ENCODE assay signal across 7 cellular contexts in the genomic region with DNA sequence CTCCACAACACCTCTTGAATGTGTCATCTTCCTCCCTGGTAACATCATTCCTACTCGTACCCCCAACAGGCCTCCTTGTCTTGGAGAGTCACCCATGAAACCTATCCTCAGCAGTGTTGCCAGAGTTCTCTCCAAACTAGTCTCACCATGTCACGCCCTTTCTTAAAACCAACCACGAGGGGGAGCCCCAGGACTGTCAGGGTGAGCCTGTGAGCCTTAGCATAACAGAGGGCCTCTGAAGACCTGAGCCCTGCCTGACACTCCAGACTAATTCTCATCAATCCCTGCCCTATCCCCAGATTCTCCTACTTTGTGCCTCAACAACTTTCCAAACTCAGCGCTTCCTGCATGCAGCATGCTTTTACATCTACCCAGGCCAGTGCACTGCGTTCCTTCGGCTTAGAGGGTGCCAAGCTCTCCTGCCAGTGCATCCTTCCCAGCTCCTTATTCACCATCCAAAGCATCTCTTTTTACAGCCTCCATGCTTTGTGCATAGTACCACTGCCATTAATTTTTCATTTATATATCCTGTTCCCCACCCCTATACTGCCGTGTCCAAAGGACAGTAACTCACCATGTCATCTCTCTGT. TPM values are rescaled to one million over a fixed set of nuclear protein-coding genes. Genes with fewer than 3 reads are reported as not detected.
A peak's percentile ranks its signal among the peaks of the same experiment; 100 is the strongest.
DNase-seq lines count a peak whose midpoint lies in the region; ATAC-seq and TF ChIP-seq lines count a peak whose summit lies in the region.

No MANE protein-coding gene starts in this region.

- ATAC-seq in HG02588 (IDR thresholded peaks at IDR 0.05; ENCODE audit: unreplicated experiment) (peak; percentile 75), left ventricle myocardium superior (peak; percentile 91)

- no peaks in the 10 kb centered on the region for H3K9me3 ChIP-seq in adrenal gland (replicated peaks in 1 of 3)

- intact Hi-C loops in adrenal gland (cut with DNase I), result loop anchor here in 1 of 2 donors (2.0 kb wide), 1 partner anchor 61 kb away; no protein-coding TSS in a partner anchor
- intact Hi-C loops in left ventricle myocardium superior (cut with micrococcal nuclease), result loop anchor here (2.0 to 5.0 kb wide), 2 partner anchors 49 to 63 kb away; no protein-coding TSS in a partner anchor

- H3K36me3 ChIP-seq in adrenal gland (replicated peaks in 1 of 2), result no peaks in the 10 kb centered on the region

- H3K27ac ChIP-seq in adrenal gland, result no peak overlapping the region

- peak; percentile 71 for DNase-seq in GM13976 (ENCODE audit: low spot score)
- DNase-seq in NCI-H1048 (lab: John Stamatoyannopoulos, UW), result peak; percentile 78
- peak; percentile 51 for DNase-seq in SKM-1 (lab: John Stamatoyannopoulos, UW; ENCODE audit: unreplicated experiment)
- DNase-seq in adrenal gland, result peak; percentile 84 to 93 (median 87)
- DNase-seq in left ventricle myocardium superior, result peak; percentile 81
- peak; percentile 43 for DNase-seq in retinal pigment epithelial cell (ENCODE audit: low read depth)

- H3K4me1 ChIP-seq in adrenal gland (replicated peaks in 1 of 2), result peaks cover 0 to 6% of the 10 kb centered on the region in 2 donors

- TF ChIP-seq CTCF in GM13976 (IDR thresholded peaks at IDR 0.05; ENCODE audit: borderline replicate concordance, control extremely low read depth, extremely low read depth, insufficient read depth, missing control alignments), result peak; percentile 78
- peak; percentile 79 to 91 (median 84) for TF ChIP-seq CTCF in adrenal gland (IDR thresholded peaks at IDR 0.05)
- peak; percentile 87 for TF ChIP-seq CTCF in retinal pigment epithelial cell (conservative IDR thresholded peaks at IDR 0.05; ENCODE audit: low read depth, low read length)

- whole genome bisulfite sequencing in adrenal gland, 4 donors, result 38 to 46% (median 42%) methylated on average over 7 of the region's 7 CpGs

- H3K27me3 ChIP-seq in adrenal gland, result no peaks in the 10 kb centered on the region

- H3K4me3 ChIP-seq in adrenal gland, result no peak overlapping the region
- H3K4me3 ChIP-seq in retinal pigment epithelial cell (ENCODE audit: low read length), result no peak overlapping the region

- in situ Hi-C loops in GM13976 (cut with MboI; ENCODE audit: low sequenced_read_pairs, unreplicated experiment), result no loop called here

- TF ChIP-seq POLR2A in adrenal gland (IDR thresholded peaks at IDR 0.05), result no peak

RNA-seq across cellular contexts. Expression of a gene that starts 34.2 kb away (rescaled TPM):
- total RNA-seq in adrenal gland (10 to 100 TPM in 1 of 8 donors, 1 to 10 TPM in 7; 2.8 to 14.5 (median 6.3) TPM), left ventricle myocardium superior (11.5 TPM)
- 1 to 10 TPM; 1.7 to 5.7 (median 1.9) TPM for polyA plus RNA-seq in adrenal gland
